ENCODE assay signal across 10 cellular contexts in genomic region chr10:72612203-72612826, GRCh38. TPM values are rescaled to one million over a fixed set of nuclear protein-coding genes. Genes with fewer than 3 reads are reported as not detected.
DNase-seq lines count a peak whose midpoint lies in the region; ATAC-seq, FAIRE-seq and TF ChIP-seq lines count a peak whose summit lies in the region.
"Had no signal": no experiment of that assay in that cellular context is flagged by ENCODE, and none has a peak within 500 bp of the region (broad histone marks: within the 10 kb centered on the region; RNA-seq: fewer than 3 reads in every experiment).

No MANE protein-coding gene starts in this region.

- H3K4me1 Mint-ChIP-seq in IgD-negative memory B cell, result peaks cover 9 to 32% (median 18%) of the 10 kb centered on the region in 3 donors

- H3K9me3 Mint-ChIP-seq in IgD-negative memory B cell, result peaks cover 1 to 13% (median 2%) of the 10 kb centered on the region in 3 donors

- H3K9me3 ChIP-seq in small intestine (ENCODE audit: control insufficient read depth, low read depth), result no peaks in the 10 kb centered on the region
- H3K9me3 ChIP-seq: mucosa of descending colon had no signal

- H3K27ac ChIP-seq in small intestine (ENCODE audit: low read depth in 1 of 2, low read length in 1 of 2), result no peak overlapping the region
- H3K27ac ChIP-seq in RWPE1, result no peak overlapping the region

- H3K36me3 Mint-ChIP-seq in IgD-negative memory B cell, result peaks cover 12% of the 10 kb centered on the region

- TF ChIP-seq CTCF in fibroblast of mammary gland (conservative IDR thresholded peaks at IDR 0.05; ENCODE audit: control insufficient read depth, insufficient read depth, low read depth, low read length) (no peak), RWPE1 (conservative IDR thresholded peaks at IDR 0.05; ENCODE audit: low read depth) (no peak)

- H3K27me3 ChIP-seq in small intestine (ENCODE audit: control insufficient read depth in 2 of 2, insufficient read depth in 2 of 2, low read length in 2 of 2), result no peaks in the 10 kb centered on the region

- ATAC-seq in HG02571 (IDR thresholded peaks at IDR 0.05; ENCODE audit: unreplicated experiment) (no peak), HG02970 (IDR thresholded peaks at IDR 0.05; ENCODE audit: low FRiP score, unreplicated experiment) (no peak)
- ATAC-seq: mucosa of descending colon had no signal

- peak; percentile 77 for DNase-seq in NCI-H446 treated with DMSO at 0.1 percent for 48 hours (lab: John Stamatoyannopoulos, UW)
- peak; percentile 14 for DNase-seq in fibroblast of mammary gland (ENCODE audit: low read depth)
- peak; percentile 53 for DNase-seq in small intestine
- no peak for DNase-seq in RWPE1 (ENCODE audit: low spot score)
- DNase-seq in NCI-H1930 (lab: John Stamatoyannopoulos, UW), result no peak
- DNase-seq: mucosa of descending colon, NCI-H226 had no signal

- H3K4me3 Mint-ChIP-seq in IgD-negative memory B cell, result peak overlapping the region in 3 of 4 donors; percentile 16 to 82 (median 70)

- H3K4me1 ChIP-seq in small intestine (ENCODE audit: control insufficient read depth in 2 of 2, insufficient read depth in 1 of 2, low read depth in 1 of 2, low read length in 1 of 2), result peaks cover 2 to 4% of the 10 kb centered on the region in 2 donors

- peak overlapping the region in 1 of 3 donors; percentile 6 for H3K27ac Mint-ChIP-seq in IgD-negative memory B cell

- 25 to 39% (median 30%) methylated on average over 3 of the region's 3 CpGs for WGBS in small intestine, 3 donors

- H3K27me3 Mint-ChIP-seq in IgD-negative memory B cell, result no peaks in the 10 kb centered on the region

- POLR2A ChIA-PET in RWPE1 (lab: Yijun Ruan, JAX; ENCODE audit: low non-redundant PET), result no interaction called here

- H3K4me3 ChIP-seq in fibroblast of mammary gland (ENCODE audit: control insufficient read depth, low read depth, low read length) (no peak overlapping the region), small intestine (ENCODE audit: low read depth in 1 of 2, low read length in 2 of 2) (no peak overlapping the region)
- H3K4me3 ChIP-seq: mucosa of descending colon had no signal

- CTCF ChIA-PET in RWPE1 (lab: Yijun Ruan, JAX), result interaction anchor here (0.6 to 1.4 kb wide), 2 partner anchors 13 to 50 kb away, joined by 3 to 4 read pairs; no protein-coding TSS in a partner anchor

- no peak for FAIRE-seq in small intestine (lab: Jason Lieb, UNC)

- H3K36me3 ChIP-seq in small intestine (ENCODE audit: control insufficient read depth in 2 of 2, insufficient read depth in 2 of 2, low read length in 2 of 2), result no peaks in the 10 kb centered on the region

RNA-seq across cellular contexts. Expression of gene MICU1, which starts 13.6 kb away (rescaled TPM):
- polyA plus RNA-seq in IgD-negative memory B cell (24.4 TPM), small intestine (10 to 100 TPM; 32.5 to 53.2 (median 37.0) TPM)

Comparison
In these comparisons a context has a peak if more than half of its experiments do, and no peak if none do; other contexts are left out.
1. DNase-seq: peak in NCI-H446 treated with DMSO at 0.1 percent for 48 hours (single experiment), fibroblast of mammary gland (single experiment) and small intestine (single experiment); none in RWPE1 (single experiment) and NCI-H1930 (0 of 2).